Comparison of ENCODE assay signal across 18 cellular contexts in the genomic region with DNA sequence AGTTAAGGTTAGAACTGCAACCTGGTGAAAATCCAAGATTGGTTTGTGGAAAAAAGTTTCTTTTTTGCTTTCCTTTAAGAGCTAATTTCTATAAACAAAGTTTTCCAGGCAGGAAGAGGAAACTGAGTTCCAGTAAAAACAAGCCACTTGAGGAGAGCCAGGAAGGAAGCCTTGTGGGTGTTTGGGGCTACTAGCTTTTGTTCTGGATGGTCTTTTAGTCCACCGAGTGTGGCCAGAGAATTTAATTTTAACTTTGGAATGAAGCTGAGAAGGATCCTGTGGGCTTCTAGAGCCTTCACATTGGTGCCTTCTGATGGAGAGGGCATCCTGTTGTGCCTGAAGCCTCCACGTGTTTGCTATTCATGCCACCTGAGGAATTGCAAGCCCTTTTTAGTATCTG.
DNase-seq lines count a peak whose midpoint lies in the region; ATAC-seq and TF ChIP-seq lines count a peak whose summit lies in the region.
"Had no signal": no experiment of that assay in that cellular context is flagged by ENCODE, and none has a peak within 500 bp of the region (broad histone marks: within the 10 kb centered on the region; RNA-seq: fewer than 3 reads in every experiment).

No MANE protein-coding gene starts in this region.

- H3K4me1 ChIP-seq in heart right ventricle, result peaks cover 3 to 38% (median 27%) of the 10 kb centered on the region in 9 donors
- peaks cover 9 to 41% (median 12%) of the 10 kb centered on the region in 3 donors for H3K4me1 ChIP-seq in esophagus squamous epithelium
- H3K4me1 ChIP-seq in gastrocnemius medialis, result peaks cover 8 to 21% of the 10 kb centered on the region in 2 donors
- peaks cover 29% of the 10 kb centered on the region for H3K4me1 ChIP-seq in vagina
- H3K4me1 ChIP-seq: BLaER1 treated with 17β-estradiol and CSF1 and Interleukin-3, amounts not matched to agents 10 nM and 100 nM had no signal

- H3K36me3 ChIP-seq in heart right ventricle (no peaks in the 10 kb centered on the region), esophagus squamous epithelium (no peaks in the 10 kb centered on the region), gastrocnemius medialis (no peaks in the 10 kb centered on the region), vagina (no peaks in the 10 kb centered on the region)
- H3K36me3 ChIP-seq: BLaER1 treated with 17β-estradiol and CSF1 and Interleukin-3, amounts not matched to agents 10 nM and 100 nM had no signal

- no peak for TF ChIP-seq CTCF in heart right ventricle (IDR thresholded peaks at IDR 0.05)
- TF ChIP-seq CTCF in esophagus squamous epithelium (IDR thresholded peaks at IDR 0.05), result no peak
- no peak for TF ChIP-seq CTCF in gastrocnemius medialis (IDR thresholded peaks at IDR 0.05 in 4 of 5, conservative IDR thresholded peaks at IDR 0.05 in 1 of 5)
- no peak for TF ChIP-seq CTCF in vagina (IDR thresholded peaks at IDR 0.05)

- 50 to 61% methylated on average over 2 of the region's 2 CpGs for WGBS in heart right ventricle, 2 donors
- 70 to 77% methylated on average over 2 of the region's 2 CpGs for WGBS in esophagus squamous epithelium, 2 donors

- H3K27me3 ChIP-seq in heart right ventricle (no peaks in the 10 kb centered on the region), esophagus squamous epithelium (no peaks in the 10 kb centered on the region), gastrocnemius medialis (no peaks in the 10 kb centered on the region), vagina (no peaks in the 10 kb centered on the region)
- H3K27me3 ChIP-seq: BLaER1 treated with 17β-estradiol and CSF1 and Interleukin-3, amounts not matched to agents 10 nM and 100 nM had no signal

- peak in 7 of 8 donors; percentile 58 to 82 (median 66) for ATAC-seq in heart right ventricle
- ATAC-seq in gastrocnemius medialis, result no peak
- no peak for ATAC-seq in GM19463 (IDR thresholded peaks at IDR 0.05; ENCODE audit: unreplicated experiment)
- ATAC-seq: GM12878, K562 had no signal

- DNase-seq in heart right ventricle (peak in 1 of 2 donors; percentile 33), cardiac septum (ENCODE audit: low spot score) (no peak), esophagus squamous epithelium (lab: John Stamatoyannopoulos, UW) (no peak), gastrocnemius medialis (no peak), vagina (ENCODE audit: extremely low spot score in 2 of 2) (peak in 1 of 2 donors; percentile 60), foreskin melanocyte (no peak)
- DNase-seq in activated CD8-positive, alpha-beta memory T cell treated with anti-CD3 and anti-CD28 coated beads, Interleukin-2, amount 50 U/mL, for 48 hours, result no peak
- DNase-seq: GDM1, GM23248, MV-4-11, NCI-H1417, NCI-H187 treated with DMSO at 0.1 percent for 48 hours, NCI-H446, NCI-H69 had no signal

- H3K27ac ChIP-seq in heart right ventricle (peak overlapping the region; percentile 32 to 86 (median 64)), esophagus squamous epithelium (peak overlapping the region; percentile 60 to 86 (median 78)), gastrocnemius medialis (peak overlapping the region; percentile 17 to 81 (median 56)), vagina (peak overlapping the region; percentile 60)
- H3K27ac ChIP-seq: BLaER1 treated with 17β-estradiol and CSF1 and Interleukin-3, amounts not matched to agents 10 nM and 100 nM; GM23248 had no signal

- H3K4me3 ChIP-seq in heart right ventricle (no peak overlapping the region), esophagus squamous epithelium (no peak overlapping the region), gastrocnemius medialis (no peak overlapping the region), vagina (no peak overlapping the region)
- H3K4me3 ChIP-seq: BLaER1 treated with 17β-estradiol and CSF1 and Interleukin-3, amounts not matched to agents 10 nM and 100 nM; GM12878; GM23248; K562 had no signal

- TF ChIP-seq POLR2A in esophagus squamous epithelium (IDR thresholded peaks at IDR 0.05), result no peak
- TF ChIP-seq POLR2A in gastrocnemius medialis (IDR thresholded peaks at IDR 0.05), result no peak
- no peak for TF ChIP-seq POLR2A in vagina (IDR thresholded peaks at IDR 0.05)

- intact Hi-C loops in heart right ventricle (cut with DNase I) (no loop called here), cardiac septum (cut with DNase I) (no loop called here), esophagus squamous epithelium (cut with DNase I) (no loop called here), gastrocnemius medialis (cut with DNase I; ENCODE audit: low total_unique reads) (no loop called here), vagina (cut with DNase I) (no loop called here)

- in situ Hi-C loops in gastrocnemius medialis (cut with MboI; ENCODE audit: low sequenced_read_pairs in 4 of 4), result no loop called here

- H3K9me3 ChIP-seq in heart right ventricle, result no peaks in the 10 kb centered on the region
- H3K9me3 ChIP-seq in esophagus squamous epithelium, result no peaks in the 10 kb centered on the region
- no peaks in the 10 kb centered on the region for H3K9me3 ChIP-seq in gastrocnemius medialis
- H3K9me3 ChIP-seq in vagina, result no peaks in the 10 kb centered on the region

Comparison
In these comparisons a context has a peak if more than half of its experiments do, and no peak if none do; other contexts are left out.
1. ATAC-seq: peak in heart right ventricle (7 of 8); none in gastrocnemius medialis (0 of 2) and GM19463 (single experiment).
2. Peak in every context shown above with its lines, with median percentiles within 50 percentile points of each other: H3K27ac ChIP-seq.